Comparison of ENCODE assay signal across 22 cellular contexts in the genomic region with DNA sequence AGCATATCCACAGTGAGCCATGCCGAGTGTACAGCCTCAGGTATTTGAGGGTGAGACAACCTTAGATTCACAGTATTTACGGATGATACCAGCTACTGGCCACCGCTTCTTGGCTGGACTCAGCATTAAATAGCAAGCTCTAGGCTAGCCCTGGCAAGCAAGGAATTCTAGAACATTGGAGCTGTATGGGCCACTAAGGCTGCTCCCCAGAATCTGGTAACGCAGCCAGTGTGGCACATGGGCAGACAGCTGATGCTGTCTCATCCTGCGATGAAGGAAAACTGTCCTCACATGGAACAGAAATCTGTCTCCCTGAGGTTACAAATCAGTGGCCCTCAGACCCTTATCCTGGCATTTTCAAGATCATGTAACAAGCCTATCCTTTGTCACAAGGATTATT. TPM values are rescaled to one million over a fixed set of nuclear protein-coding genes. Genes with fewer than 3 reads are reported as not detected.
"Had no signal": no experiment of that assay in that cellular context is flagged by ENCODE, and none has a peak within 500 bp of the region (broad histone marks: within the 10 kb centered on the region; RNA-seq: fewer than 3 reads in every experiment).

No MANE protein-coding gene starts in this region.

- H3K27me3 ChIP-seq: SJSA1 had no signal

- H3K9me3 ChIP-seq: SJSA1 had no signal

- H3K27ac ChIP-seq: SJSA1, SK-N-MC had no signal

- H3K4me1 ChIP-seq: SJSA1 had no signal

- H3K36me3 ChIP-seq: SJSA1 had no signal

- DNase-seq: KBM-7, NCI-H1092, NCI-H1105 treated with DMSO at 0.1 percent for 48 hours, NCI-H1417 treated with DMSO at 0.1 percent for 48 hours, NCI-H146, NCI-H187, NCI-H2081 treated with DMSO at 0.1 percent for 48 hours, NCI-H2171, NCI-H226, NCI-H446, NCI-H510A, NCI-H524 treated with DMSO at 0.1 percent for 48 hours, NCI-H69, NCI-H774, Right ventricle myocardium superior, RPMI8226, SIG-M5 had no signal

- FAIRE-seq: RCC 7860 had no signal

- H3K4me3 ChIP-seq: SJSA1, SK-N-MC had no signal

RNA-seq across cellular contexts. Expression of a gene that starts 57.6 kb away (rescaled TPM):
- total RNA-seq: HT-29, LHCN-M2 had no signal
